2 cellular contexts compared by ENCODE assay signal in genomic region chr9:133636902-133637301, GRCh38.
A peak's percentile ranks its signal among the peaks of the same experiment; 100 is the strongest.
TF ChIP-seq lines count a peak whose summit lies in the region.

No MANE protein-coding gene starts in this region.

TF ChIP-seq in SK-N-SH, 30 proteins besides CTCF, POLR2A, EP300 and RAD21 (continued from another document):
- peak; percentile 56 for TF ChIP-seq MXI1 (IDR thresholded peaks at IDR 0.05; ENCODE audit: low read depth, low read length)

TF ChIP-seq in SK-N-SH treated with all-trans-retinoic acid at 6 μM for 48 hours, 23 proteins besides CTCF, POLR2A, EP300 and RAD21 (continued from another document):
- TF ChIP-seq POU6F1 (CRISPR knock-in tag; IDR thresholded peaks at IDR 0.05; ENCODE audit: borderline replicate concordance, low read depth) (no peak), ZC3H10 (CRISPR knock-in tag; IDR thresholded peaks at IDR 0.05) (no peak), CSDC2 (CRISPR knock-in tag; IDR thresholded peaks at IDR 0.05) (no peak), TOX (CRISPR knock-in tag; IDR thresholded peaks at IDR 0.05; ENCODE audit: borderline replicate concordance) (no peak), BACH2 (CRISPR knock-in tag; IDR thresholded peaks at IDR 0.05; ENCODE audit: borderline replicate concordance) (no peak), PPARA (CRISPR knock-in tag; IDR thresholded peaks at IDR 0.05; ENCODE audit: borderline replicate concordance) (no peak), RARB (CRISPR knock-in tag; IDR thresholded peaks at IDR 0.05) (no peak), CSRNP3 (CRISPR knock-in tag; IDR thresholded peaks at IDR 0.05) (no peak), GLIS3 (CRISPR knock-in tag; IDR thresholded peaks at IDR 0.05) (no peak), ZNF565 (CRISPR knock-in tag; conservative IDR thresholded peaks at IDR 0.05; ENCODE audit: low read depth) (no peak), ARNTL (CRISPR knock-in tag; IDR thresholded peaks at IDR 0.05; ENCODE audit: borderline replicate concordance, low read depth) (no peak), ZFP3 (CRISPR knock-in tag; IDR thresholded peaks at IDR 0.05) (no peak), TCF4 (CRISPR knock-in tag; IDR thresholded peaks at IDR 0.05; ENCODE audit: borderline replicate concordance) (no peak), PATZ1 (CRISPR knock-in tag; IDR thresholded peaks at IDR 0.05; ENCODE audit: borderline replicate concordance) (no peak), CREB5 (CRISPR knock-in tag; IDR thresholded peaks at IDR 0.05; ENCODE audit: low read depth) (no peak), ZFP30 (CRISPR knock-in tag; IDR thresholded peaks at IDR 0.05) (no peak)
